30 cellular contexts compared by ENCODE assay signal in the genomic region with DNA sequence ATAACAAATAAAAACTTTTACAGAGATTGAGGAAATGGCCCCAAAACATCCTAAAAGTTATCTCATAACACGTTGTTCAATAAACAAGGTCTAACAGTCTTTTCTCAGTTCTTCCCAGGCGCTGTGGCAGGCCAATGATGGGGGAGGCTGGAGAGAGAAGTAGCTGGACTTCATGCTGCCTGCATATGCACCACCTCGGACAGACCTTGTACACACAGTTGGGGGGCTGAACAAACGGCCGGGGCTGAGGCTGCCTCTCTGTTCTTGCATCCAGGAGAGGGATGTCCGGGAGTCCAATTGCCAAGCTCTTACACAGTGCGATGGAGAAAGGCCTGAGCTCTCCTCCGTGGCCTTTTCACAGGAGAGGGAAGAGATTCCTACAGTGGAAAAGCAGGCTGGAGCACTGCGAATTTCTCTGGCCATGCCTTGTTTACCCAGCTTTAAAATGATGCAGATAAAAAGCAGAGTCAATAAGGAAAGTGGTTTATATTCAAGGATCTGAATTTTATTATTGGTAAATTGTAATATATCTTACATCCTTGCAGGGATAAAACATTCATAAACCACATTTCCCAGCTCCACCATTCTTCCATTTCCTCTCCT.
DNase-seq lines count a peak whose midpoint lies in the region; ATAC-seq and TF ChIP-seq lines count a peak whose summit lies in the region.
"Had no signal": no experiment of that assay in that cellular context is flagged by ENCODE, and none has a peak within 500 bp of the region (broad histone marks: within the 10 kb centered on the region; RNA-seq: fewer than 3 reads in every experiment).

No MANE protein-coding gene starts in this region.

- DNase-seq in DMS 273 (lab: John Stamatoyannopoulos, UW; ENCODE audit: unreplicated experiment) (peak; percentile 4), DMS 273 treated with DMSO at 0.1 percent for 48 hours (lab: John Stamatoyannopoulos, UW) (no peak), HFFc6 (no peak), choroid plexus epithelial cell (ENCODE audit: low read depth) (peak; percentile 68), osteoblast (ENCODE audit: insufficient read length, low spot score, missing footprints) (no peak), BE2C (no peak), SW 1271 (lab: John Stamatoyannopoulos, UW) (no peak)
- DNase-seq: activated CD4-positive, alpha-beta T cell treated with anti-CD3 and anti-CD28 coated beads for 36 hours; activated naive CD4-positive, alpha-beta T cell treated with Interleukin-2 at 50 U/mL for 16 hours; activated T-cell treated with anti-CD3 and anti-CD28 coated beads, Interleukin-2, amount 50 U/mL, for 4 hours; amygdala; Calu3; endodermal cell; gastrocnemius medialis; H7; KG1; left ventricle myocardium inferior; naive B cell; NCI-H1436; NCI-H446 treated with DMSO at 0.1 percent for 48 hours; ovary; stimulated activated CD4-positive, alpha-beta T cell treated with anti-CD3 and anti-CD28 coated beads, Interleukin-2, amount 100 ng/mL, for 48 hours; substantia nigra had no signal

- no peak overlapping the region for H3K4me2 ChIP-seq in osteoblast (ENCODE audit: insufficient read depth, low read length)

- H3K9me3 ChIP-seq in osteoblast (ENCODE audit: low read depth, low read length), result peaks cover 3% of the 10 kb centered on the region
- H3K9me3 ChIP-seq in BE2C, result no peaks in the 10 kb centered on the region; the same call in 1 of the 2 replicates
- H3K9me3 ChIP-seq: gastrocnemius medialis, ovary had no signal

- H3K4me1 ChIP-seq in osteoblast (ENCODE audit: insufficient read depth, low read length) (no peaks in the 10 kb centered on the region), BE2C (peaks cover 4% of the 10 kb centered on the region; the same call in 1 of the 2 replicates)
- H3K4me1 ChIP-seq: esophagus muscularis mucosa, gastrocnemius medialis, left ventricle myocardium inferior, right atrium auricular region had no signal

- H3K4me3 Mint-ChIP-seq in HFFc6, result peak overlapping the region; percentile 22; the same call in 1 of the 2 replicates
- H3K4me3 Mint-ChIP-seq: activated CD4-positive, alpha-beta T cell treated with anti-CD3 and anti-CD28 coated beads for 36 hours; activated T-cell treated with anti-CD3 and anti-CD28 coated beads, Interleukin-2, amount 50 U/mL, for 4 hours; endodermal cell; naive B cell; T-helper 1 cell treated with Interleukin-12 subunit alpha and Interleukin-12 subunit beta and Interleukin-4 antibody, amounts not matched to agents 30 μg/mL and 1 μg/mL, for 36 hours had no signal

- ATAC-seq in HG03439 (IDR thresholded peaks at IDR 0.05; ENCODE audit: unreplicated experiment), result no peak
- ATAC-seq: activated CD4-positive, alpha-beta T cell treated with anti-CD3 and anti-CD28 coated beads for 36 hours; activated T-cell treated with anti-CD3 and anti-CD28 coated beads, Interleukin-2, amount 50 U/mL, for 4 hours; gastrocnemius medialis had no signal

- H3K27me3 Mint-ChIP-seq in HFFc6 (ENCODE audit: insufficient read depth), result peaks cover 2% of the 10 kb centered on the region

- H3K4me3 ChIP-seq in choroid plexus epithelial cell (ENCODE audit: low read depth, low read length) (no peak overlapping the region), osteoblast (ENCODE audit: insufficient read depth, low read length) (no peak overlapping the region), BE2C (ENCODE audit: low read depth, low read length) (no peak overlapping the region)
- H3K4me3 ChIP-seq: cardiac muscle cell, esophagus muscularis mucosa, gastrocnemius medialis, left ventricle myocardium inferior, ovary, right atrium auricular region had no signal

- H3K36me3 ChIP-seq in osteoblast (ENCODE audit: insufficient read depth, low read length) (no peaks in the 10 kb centered on the region), BE2C (no peaks in the 10 kb centered on the region)
- H3K36me3 ChIP-seq: cardiac muscle cell, esophagus muscularis mucosa, gastrocnemius medialis, left ventricle myocardium inferior, ovary, right atrium auricular region had no signal

- no peak for TF ChIP-seq CTCF in HFFc6 (IDR thresholded peaks at IDR 0.05)
- no peak for TF ChIP-seq CTCF in choroid plexus epithelial cell (conservative IDR thresholded peaks at IDR 0.05; ENCODE audit: low read depth, low read length)
- no peak for TF ChIP-seq CTCF in osteoblast (IDR thresholded peaks at IDR 0.05; ENCODE audit: extremely low read depth, low read depth, low read length)
- no peak for TF ChIP-seq CTCF in BE2C (IDR thresholded peaks at IDR 0.05; ENCODE audit: low read depth, low read length)

- H3K4me1 Mint-ChIP-seq in HFFc6 (ENCODE audit: low read depth), result peaks cover 13% of the 10 kb centered on the region

- H3K36me3 Mint-ChIP-seq in HFFc6 (ENCODE audit: low read depth), result peaks cover 33% of the 10 kb centered on the region

- no peaks in the 10 kb centered on the region for H4K20me1 ChIP-seq in osteoblast (ENCODE audit: insufficient read depth, low read length)

- no peak overlapping the region for H3K27ac ChIP-seq in osteoblast (ENCODE audit: low read depth, low read length)
- H3K27ac ChIP-seq: 22Rv1, cardiac muscle cell, esophagus muscularis mucosa, gastrocnemius medialis, left ventricle myocardium inferior, ovary, right atrium auricular region, RWPE1 had no signal

- no peaks in the 10 kb centered on the region for H3K79me2 ChIP-seq in osteoblast (ENCODE audit: insufficient read depth, low read length)

- H3K9me3 Mint-ChIP-seq in HFFc6, result peaks cover 25% of the 10 kb centered on the region

- no peaks in the 10 kb centered on the region for H3K27me3 ChIP-seq in osteoblast (ENCODE audit: insufficient read depth, low read length)
- H3K27me3 ChIP-seq in BE2C, result no peaks in the 10 kb centered on the region
- H3K27me3 ChIP-seq: cardiac muscle cell, esophagus muscularis mucosa, gastrocnemius medialis, ovary, right atrium auricular region had no signal

- peak overlapping the region; percentile 70 for H3K27ac Mint-ChIP-seq in HFFc6
- H3K27ac Mint-ChIP-seq: activated CD4-positive, alpha-beta T cell treated with anti-CD3 and anti-CD28 coated beads for 36 hours; endodermal cell; naive B cell; T-helper 1 cell treated with Interleukin-12 subunit alpha and Interleukin-12 subunit beta and Interleukin-4 antibody, amounts not matched to agents 30 μg/mL and 1 μg/mL, for 36 hours had no signal

- peak overlapping the region; percentile 57 for H2AFZ ChIP-seq in osteoblast (ENCODE audit: low read length)

Comparison
In these comparisons a context has a peak if more than half of its experiments do, and no peak if none do; other contexts are left out.
1. DNase-seq: peak in DMS 273 (single experiment) and choroid plexus epithelial cell (single experiment); none in DMS 273 treated with DMSO at 0.1 percent for 48 hours (single experiment), HFFc6 (single experiment), osteoblast (single experiment), BE2C (single experiment) and SW 1271 (0 of 2).